29 cellular contexts compared by ENCODE assay signal in genomic region chr14:100394886-100395672, GRCh38.
"Had no signal": no experiment of that assay in that cellular context is flagged by ENCODE, and none has a peak within 500 bp of the region (broad histone marks: within the 10 kb centered on the region; RNA-seq: fewer than 3 reads in every experiment).

No MANE protein-coding gene starts in this region.

- H3K27ac ChIP-seq: heart left ventricle, pancreas, prostate gland, right atrium auricular region, stomach, thyroid gland, upper lobe of left lung, vagina had no signal

- DNase-seq: activated CD4-positive, alpha-beta T cell treated with anti-CD3 and anti-CD28 coated beads for 36 hours; activated CD4-positive, alpha-beta T cell treated with anti-CD3 and anti-CD28 coated beads, Interleukin-2, amount 50 U/mL, for 4 hours; activated CD4-positive, CD25-positive, alpha-beta regulatory T cell; activated effector memory CD4-positive, alpha-beta T cell treated with Interleukin-2 at 50 U/mL for 16 hours; activated naive CD4-positive, alpha-beta T cell treated with Interleukin-2 at 50 U/mL for 16 hours; activated naive CD8-positive, alpha-beta T cell treated with anti-CD3 and anti-CD28 coated beads, Interleukin-2, amount 10 ng/mL, durations not matched to agents 7 days and 5 days; activated T-cell treated with anti-CD3 and anti-CD28 coated beads for 4 hours; activated T-cell treated with anti-CD3 and anti-CD28 coated beads, Interleukin-2, amount 50 U/mL, for 72 hours; caudate nucleus; endodermal cell; foreskin fibroblast; heart left ventricle; hypothalamus; mesendoderm; nephron progenitor cell; nucleus accumbens; pancreas; stimulated activated CD4-positive, alpha-beta T cell treated with anti-CD3 and anti-CD28 coated beads, Interleukin-12 subunit alpha, Interleukin-12 subunit beta, amount 100 ng/mL, for 4 hours; stimulated activated CD4-positive, alpha-beta T cell treated with anti-CD3 and anti-CD28 coated beads, Interleukin-4, amount 100 ng/mL, for 24 hours; stimulated activated naive B cell treated with anti-CD40 and anti-IgM and Interleukin-4, amounts not matched to agents 10 μg/mL and 1 μg/mL and 100 μg/mL, for 72 hours; stomach; T-cell; thyroid gland; upper lobe of left lung had no signal

- H3K4me3 ChIP-seq: heart left ventricle, pancreas, prostate gland, right atrium auricular region, stomach, thyroid gland, upper lobe of left lung, vagina had no signal

- FAIRE-seq: astrocyte, pancreas had no signal

- H3K36me3 ChIP-seq: heart left ventricle, pancreas, prostate gland, right atrium auricular region, stomach, thyroid gland, upper lobe of left lung, vagina had no signal

- H3K9me3 ChIP-seq: heart left ventricle, pancreas, prostate gland, right atrium auricular region, stomach, thyroid gland, upper lobe of left lung, vagina had no signal

- H3K27me3 ChIP-seq: heart left ventricle, pancreas, right atrium auricular region, stomach, thyroid gland, upper lobe of left lung, vagina had no signal

- ATAC-seq: activated CD4-positive, alpha-beta T cell treated with anti-CD3 and anti-CD28 coated beads for 36 hours; activated T-cell treated with anti-CD3 and anti-CD28 coated beads, Interleukin-2, amount 50 U/mL, for 72 hours; esophagus mucosa; heart left ventricle; pancreas; stimulated activated naive B cell treated with anti-CD40 and anti-IgM and Interleukin-4, amounts not matched to agents 10 μg/mL and 1 μg/mL and 100 μg/mL, for 72 hours; T-cell had no signal
